Comparison of ENCODE assay signal across 25 cellular contexts in genomic region chr7:1430056-1430845, GRCh38. TPM values are rescaled to one million over a fixed set of nuclear protein-coding genes. Genes with fewer than 3 reads are reported as not detected.
DNase-seq lines count a peak whose midpoint lies in the region; ATAC-seq, FAIRE-seq and TF ChIP-seq lines count a peak whose summit lies in the region.
"Had no signal": no experiment of that assay in that cellular context is flagged by ENCODE, and none has a peak within 500 bp of the region (broad histone marks: within the 10 kb centered on the region; RNA-seq: fewer than 3 reads in every experiment).

No MANE protein-coding gene starts in this region.

- H3K36me3 Mint-ChIP-seq in GM23338 (ENCODE audit: low read depth) = no peaks in the 10 kb centered on the region
- H3K36me3 Mint-ChIP-seq: CD14-positive monocyte; CD8-positive, alpha-beta memory T cell had no signal

- H2BK20ac ChIP-seq in IMR-90 (ENCODE audit: low read depth, low read length) (no peak overlapping the region), H1 (ENCODE audit: low read length) (no peak overlapping the region)

- no peak overlapping the region for H3K18ac ChIP-seq in IMR-90 (ENCODE audit: low read depth, low read length)
- no peak overlapping the region for H3K18ac ChIP-seq in H1 (ENCODE audit: extremely low read depth, low read length)

- H2AK9ac ChIP-seq in IMR-90 (replicated peaks; ENCODE audit: low read depth, low read length, poor library complexity) = no peak overlapping the region

- H3K4me3 Mint-ChIP-seq in GM23338 = no peak overlapping the region
- H3K4me3 Mint-ChIP-seq: CD14-positive monocyte; CD4-positive, alpha-beta T cell; CD8-positive, alpha-beta memory T cell; H9 had no signal

- H3K27ac ChIP-seq in GM23338 (ENCODE audit: low read depth) (no peak overlapping the region), IMR-90 (ENCODE audit: insufficient read depth, low read length) (no peak overlapping the region), H1 (ENCODE audit: low read depth, low read length) (no peak overlapping the region)
- H3K27ac ChIP-seq: A549 had no signal

- no peak for DNase-seq in GM23338 (ENCODE audit: low spot score)
- DNase-seq in IMR-90 = no peak
- no peak for DNase-seq in H1 (ENCODE audit: low read depth in 1 of 2, low spot score in 2 of 2)
- DNase-seq in NCI-H1694 treated with DMSO at 0.1 percent for 48 hours (lab: John Stamatoyannopoulos, UW) = no peak
- DNase-seq in NCI-H82 treated with DMSO at 0.1 percent for 48 hours (lab: John Stamatoyannopoulos, UW; ENCODE audit: unreplicated experiment) = no peak
- DNase-seq: 8988T; ACHN; AML-193; BE2C; CD4-positive, alpha-beta T cell; CD8-positive, alpha-beta memory T cell; DMS 273 treated with DMSO at 0.1 percent for 48 hours; DMS79; EL; GF-D8; GOT3; H9 had no signal

- CTCF ChIA-PET in IMR-90 (lab: Yijun Ruan, JAX) (interaction anchor here (0.6 kb wide), 1 partner anchor 502 kb away, joined by 6 read pairs; no protein-coding TSS in a partner anchor), H1 (lab: Charles Lee; ENCODE audit: partially characterized antibody) (interaction anchor here (0.7 to 4.3 kb wide), 9 partner anchors 10 to 236 kb away, joined by 3 to 62 read pairs (median 5); no protein-coding TSS in a partner anchor)

- H3F3A ChIP-seq in GM23338 (replicated peaks; ENCODE audit: low read depth) = no peaks in the 10 kb centered on the region

- H3K4ac ChIP-seq in IMR-90 (ENCODE audit: low read depth, low read length) (no peak overlapping the region), H1 (replicated peaks; ENCODE audit: insufficient read length, low read depth, low read length) (no peak overlapping the region)

- H3K14ac ChIP-seq in IMR-90 (replicated peaks; ENCODE audit: low read depth, low read length) = no peak overlapping the region
- H3K14ac ChIP-seq in H1 (ENCODE audit: insufficient read length) = no peak overlapping the region

- peaks cover 17% of the 10 kb centered on the region for H3K27me3 Mint-ChIP-seq in GM23338 (ENCODE audit: insufficient read depth, low read depth, poor library complexity)

- H2BK15ac ChIP-seq in IMR-90 (ENCODE audit: low read depth, low read length) (no peak overlapping the region), H1 (ENCODE audit: low read length) (no peak overlapping the region)

- intact Hi-C loops in IMR-90 (cut with micrococcal nuclease) = no loop called here

- H4K8ac ChIP-seq in IMR-90 (ENCODE audit: low read depth in 2 of 2, low read length in 2 of 2) (no peak overlapping the region), H1 (ENCODE audit: extremely low read depth, insufficient read depth, low read length) (0 out of 2 replicates have a peak overlapping the region, but pooled peaks have one; percentile 65)

- H3K23me2 ChIP-seq in H1 (ENCODE audit: low read depth, low read length) = no peaks in the 10 kb centered on the region

- no peak overlapping the region for H3K27ac Mint-ChIP-seq in GM23338
- H3K27ac Mint-ChIP-seq: CD14-positive monocyte; CD4-positive, alpha-beta T cell; CD8-positive, alpha-beta memory T cell; H9 had no signal

- H2AFZ ChIP-seq in GM23338 (no peak overlapping the region), IMR-90 (replicated peaks; ENCODE audit: low read length, poor library complexity) (peak overlapping the region; percentile 33), H1 (ENCODE audit: low read length) (no peak overlapping the region)

- no peak overlapping the region for H3K56ac ChIP-seq in IMR-90 (ENCODE audit: extremely low read depth, insufficient read depth, low read length)
- H3K56ac ChIP-seq in H1 (replicated peaks; ENCODE audit: insufficient read length, low read depth, low read length) = no peak overlapping the region

- H2BK5ac ChIP-seq in IMR-90 (ENCODE audit: low read depth, low read length, poor library complexity, severe bottlenecking) = no peak overlapping the region
- H2BK5ac ChIP-seq in H1 (ENCODE audit: low read depth, low read length) = peak overlapping the region; percentile 60; the same call in 1 of the 2 replicates

- no peaks in the 10 kb centered on the region for H3K9me3 ChIP-seq in IMR-90 (ENCODE audit: control insufficient read depth, insufficient read depth, low read length)
- no peaks in the 10 kb centered on the region for H3K9me3 ChIP-seq in H1 (ENCODE audit: insufficient read depth in 2 of 2, low read depth in 1 of 2, low read length in 1 of 2)
- H3K9me3 ChIP-seq: A549; BE2C; BLaER1 treated with 17β-estradiol and CSF1 and Interleukin-3, amounts not matched to agents 10 nM and 100 nM had no signal

- H3K9me3 Mint-ChIP-seq in GM23338 = no peaks in the 10 kb centered on the region
- H3K9me3 Mint-ChIP-seq: CD4-positive, alpha-beta T cell; CD8-positive, alpha-beta memory T cell had no signal

- TF ChIP-seq EP300 in H1 (IDR thresholded peaks at IDR 0.05; ENCODE audit: borderline replicate concordance in 1 of 2, low read depth in 2 of 2, low read length in 2 of 2) = no peak

- H3K27me3 ChIP-seq in GM23338 (ENCODE audit: insufficient read depth) = no peaks in the 10 kb centered on the region
- no peaks in the 10 kb centered on the region for H3K27me3 ChIP-seq in IMR-90 (ENCODE audit: control insufficient read depth, insufficient read depth, low read length)
- H3K27me3 ChIP-seq in H1 (replicated peaks in 1 of 4; ENCODE audit: control insufficient read depth in 3 of 4, extremely low read depth in 1 of 4, insufficient read depth in 3 of 4, low read length in 3 of 4) = no peaks in the 10 kb centered on the region

- dilution Hi-C loops in IMR-90 (cut with HindIII; ENCODE audit: low sequenced_read_pairs, unreplicated experiment) = no loop called here

- in situ Hi-C loops in IMR-90 (cut with MboI; ENCODE audit: low sequenced_read_pairs) = no loop called here

- H3K79me1 ChIP-seq in IMR-90 (ENCODE audit: low read depth in 1 of 2, low read length in 2 of 2) (no peaks in the 10 kb centered on the region), H1 (ENCODE audit: low read depth, low read length) (no peaks in the 10 kb centered on the region)

- H4K91ac ChIP-seq in IMR-90 (ENCODE audit: insufficient read depth, low read depth, low read length) (no peak overlapping the region), H1 (replicated peaks; ENCODE audit: insufficient read length, low read length) (no peak overlapping the region)

- H3K9me2 ChIP-seq in GM23338 (ENCODE audit: insufficient read depth) = no peaks in the 10 kb centered on the region

- H3K79me2 ChIP-seq in GM23338 (replicated peaks; ENCODE audit: insufficient read depth) = no peaks in the 10 kb centered on the region
- H3K79me2 ChIP-seq in H1 (ENCODE audit: control insufficient read depth in 1 of 2, insufficient read depth in 2 of 2, low read length in 2 of 2) = no peaks in the 10 kb centered on the region

- H2BK120ac ChIP-seq in IMR-90 (ENCODE audit: low read depth, low read length) (no peak overlapping the region), H1 (replicated peaks; ENCODE audit: low read depth, low read length) (no peak overlapping the region)

- H3K23ac ChIP-seq in IMR-90 (ENCODE audit: low read depth, low read length) = no peak overlapping the region
- H3K23ac ChIP-seq in H1 (ENCODE audit: insufficient read length) = no peak overlapping the region

- BruUV-seq in IMR-90 (replicated peaks; lab: Mats Ljungman, UMichigan) = no TSS peak

- H3K4me3 ChIP-seq in GM23338 (no peak overlapping the region), IMR-90 (ENCODE audit: insufficient read depth, low read depth, low read length) (no peak overlapping the region), H1 (ENCODE audit: extremely low read depth in 1 of 4, insufficient read depth in 2 of 4, low read depth in 3 of 4, low read length in 4 of 4) (no peak overlapping the region)
- H3K4me3 ChIP-seq: A549; BLaER1 treated with 17β-estradiol and CSF1 and Interleukin-3, amounts not matched to agents 10 nM and 100 nM had no signal

- no peak overlapping the region for H2BK12ac ChIP-seq in H1 (ENCODE audit: low read depth, low read length)

- TF ChIP-seq CTCF in GM23338 (conservative IDR thresholded peaks at IDR 0.05; ENCODE audit: low read depth in 2 of 2) = no peak
- no peak for TF ChIP-seq CTCF in IMR-90 (conservative IDR thresholded peaks at IDR 0.05; ENCODE audit: low read depth, low read length)
- TF ChIP-seq CTCF in H1 (IDR thresholded peaks at IDR 0.05; ENCODE audit: control extremely low read depth in 1 of 3, insufficient read depth in 1 of 3, low read depth in 1 of 3, low read length in 3 of 3) = no peak

- TF ChIP-seq RAD21 in IMR-90 (IDR thresholded peaks at IDR 0.05; ENCODE audit: low read length) = no peak
- no peak for TF ChIP-seq RAD21 in H1 (IDR thresholded peaks at IDR 0.05 in 1 of 2, conservative IDR thresholded peaks at IDR 0.05 in 1 of 2; ENCODE audit: low read depth in 2 of 2, low read length in 2 of 2)

- H4K20me1 ChIP-seq in GM23338 (replicated peaks; ENCODE audit: insufficient read depth) (no peaks in the 10 kb centered on the region), IMR-90 (ENCODE audit: insufficient read depth, low read length) (peaks cover 10% of the 10 kb centered on the region; the same call in 1 of the 2 replicates), H1 (replicated peaks in 1 of 2; ENCODE audit: control insufficient read depth in 1 of 2, insufficient read depth in 2 of 2, low read length in 2 of 2) (no peaks in the 10 kb centered on the region)

- no peaks in the 10 kb centered on the region for H3K4me1 ChIP-seq in GM23338 (ENCODE audit: insufficient read depth)
- H3K4me1 ChIP-seq in IMR-90 (ENCODE audit: control insufficient read depth, insufficient read depth, low read length) = no peaks in the 10 kb centered on the region
- peaks cover 0 to 10% (median 5%) of the 10 kb centered on the region in 4 experiments; a peak in 5 of 7 replicates for H3K4me1 ChIP-seq in H1 (replicated peaks in 1 of 4; ENCODE audit: control insufficient read depth in 3 of 4, insufficient read depth in 4 of 4, low read length in 3 of 4)
- H3K4me1 ChIP-seq: BE2C had no signal

- POLR2A ChIA-PET in IMR-90 (lab: Charles Lee; ENCODE audit: unreplicated experiment) (no interaction called here), H1 (lab: Charles Lee; ENCODE audit: partially characterized antibody) (no interaction called here)

- H3K36me3 ChIP-seq in GM23338 (ENCODE audit: insufficient read depth) (no peaks in the 10 kb centered on the region), IMR-90 (ENCODE audit: control insufficient read depth, insufficient read depth, low read length) (peaks cover 3% of the 10 kb centered on the region; the same call in 1 of the 2 replicates), H1 (ENCODE audit: control insufficient read depth in 2 of 4, insufficient read depth in 4 of 4, low read length in 3 of 4) (no peaks in the 10 kb centered on the region)
- H3K36me3 ChIP-seq: BE2C; BLaER1 treated with 17β-estradiol and CSF1 and Interleukin-3, amounts not matched to agents 10 nM and 100 nM had no signal

- peaks cover 2% of the 10 kb centered on the region for H3K4me1 Mint-ChIP-seq in GM23338

- no peak overlapping the region for H2AK5ac ChIP-seq in IMR-90 (ENCODE audit: low read depth, low read length)
- H2AK5ac ChIP-seq in H1 (ENCODE audit: low read depth, low read length) = no peak overlapping the region

- H3K9ac ChIP-seq in IMR-90 (ENCODE audit: low read depth, low read length) = no peak overlapping the region
- no peak overlapping the region for H3K9ac ChIP-seq in H1 (replicated peaks in 1 of 4; ENCODE audit: extremely low read depth in 1 of 4, low read depth in 3 of 4, low read length in 3 of 4)

- H3K4me2 ChIP-seq in GM23338 (no peak overlapping the region), IMR-90 (ENCODE audit: low read depth, low read length) (no peak overlapping the region), H1 (ENCODE audit: insufficient read depth in 1 of 2, low read depth in 2 of 2, low read length in 2 of 2) (no peak overlapping the region)
- H3K4me2 ChIP-seq: A549 had no signal

- ATAC-seq in GM23338 (peak; percentile 20), IMR-90 (ENCODE audit: low read depth) (no peak), HG02678 (IDR thresholded peaks at IDR 0.05; ENCODE audit: unreplicated experiment) (no peak)
- ATAC-seq: HCT116 had no signal

- no peak for TF ChIP-seq POLR2A in IMR-90 (IDR thresholded peaks at IDR 0.05; ENCODE audit: low read depth, low read length)
- TF ChIP-seq POLR2A in H1 (IDR thresholded peaks at IDR 0.05; ENCODE audit: control extremely low read depth in 1 of 2, low read depth in 2 of 2, low read length in 2 of 2) = no peak

- no peak for FAIRE-seq in H1 (lab: Jason Lieb, UNC)
- FAIRE-seq: A549, D721Med, GM12891, GM18507 had no signal

- no peaks in the 10 kb centered on the region for H3K9me1 ChIP-seq in IMR-90 (ENCODE audit: insufficient read depth, low read length)

- 71% methylated on average over 15 of the region's 32 CpGs; no CpG with 5 or more reads in 1 of the 2 experiments for WGBS in IMR-90 (ENCODE audit: extremely low coverage in 2 of 2, insufficient read length in 1 of 2), 2 experiments
- WGBS in H1 (ENCODE audit: extremely low coverage in 1 of 2, insufficient coverage in 1 of 2, insufficient read length in 1 of 2, insufficient replicate concordance in 2 of 2, low coverage in 1 of 2, low lambda C conversion rate in 2 of 2, missing lambda C conversion rate in 1 of 2), 2 experiments = 78% methylated on average over 22 of the region's 32 CpGs; no CpG with 5 or more reads in 1 of the 2 experiments

- no peak overlapping the region for H4K5ac ChIP-seq in IMR-90 (ENCODE audit: low read depth, low read length)
- no peak overlapping the region for H4K5ac ChIP-seq in H1 (ENCODE audit: insufficient read length, low read depth, low read length)

RNA-seq across cellular contexts. Expression of gene MICALL2, which starts 29.0 kb away (rescaled TPM):
- 11.8 and 13.0 TPM in 2 replicates for total RNA-seq in GM23338 (2014; rRNA removed; shearing (Covaris generic))
- polyA plus RNA-seq in GM23338 (2016; fragmentation: Nextera tagmentation; extraction: Ambion mirVana) (6.3 and 7.0 TPM in 2 replicates), IMR-90 (2012; rRNA removed) (34.1 and 37.2 TPM in 2 replicates), H1 (2011; rRNA removed) (5.3 and 7.4 TPM in 2 replicates)
- 6.1 and 6.6 TPM in 2 replicates for total RNA-seq in IMR-90 (2012; rRNA removed)
- 14.3 and 22.8 TPM in 2 replicates for polyA plus RNA-seq in IMR-90 (2012; cell fraction: cytosol; rRNA removed)
- polyA plus RNA-seq in IMR-90 (2012; cell fraction: nucleus; rRNA removed; ENCODE audit: low replicate concordance) = 294 and 597 TPM in 2 replicates
- 7.7 and 8.5 TPM in 2 replicates for total RNA-seq in H1 (2021; fragmentation: NEBNext Ultra II Directional; extraction: Animal tissue kit (Norgen Biotek cat#: 25700))
- 7.2 TPM for polyA plus RNA-seq in H1 (2011; cell fraction: cytosol; rRNA removed)
- polyA plus RNA-seq in H1 (2011; cell fraction: nucleus; rRNA removed) = 64.5 TPM
- 4.7 to 12.0 TPM (median 11.0 TPM) in 4 replicates for polyA plus RNA-seq in H1 (2012, experiment 1 of 2)
- 4.4 TPM for polyA plus RNA-seq in H1 (2012, experiment 2 of 2)
- 8.1 TPM for polyA plus RNA-seq in H1 (2013, experiment 1 of 2)
- 6.8 TPM for polyA plus RNA-seq in H1 (2013, experiment 2 of 2)
- polyA minus RNA-seq in H1 (2011; rRNA and poly(A)+ RNA removed) = 8.8 and 9.6 TPM in 2 replicates
- polyA minus RNA-seq in H1 (2011; cell fraction: cytosol; rRNA and poly(A)+ RNA removed) = 5.7 TPM
- polyA minus RNA-seq in H1 (2011; cell fraction: nucleus; rRNA and poly(A)+ RNA removed) = 14.6 TPM
